In genomic region chr2:11829947-11830707, GRCh38 we compare ENCODE assay signal across 8 cellular contexts.
A peak's percentile ranks its signal among the peaks of the same experiment; 100 is the strongest.
DNase-seq lines count a peak whose midpoint lies in the region; ATAC-seq and TF ChIP-seq lines count a peak whose summit lies in the region.

No MANE protein-coding gene starts in this region.

- peaks cover 29% of the 10 kb centered on the region for H3K36me3 ChIP-seq in CD4-positive, CD25-positive, alpha-beta regulatory T cell (ENCODE audit: control insufficient read depth, insufficient read depth, low read length)
- H3K36me3 ChIP-seq in mucosa of rectum (ENCODE audit: control insufficient read depth in 2 of 2, insufficient read depth in 2 of 2, low read length in 2 of 2), result peaks cover 1 to 7% of the 10 kb centered on the region in 2 donors

- TF ChIP-seq CTCF in epithelial cell of proximal tubule (conservative IDR thresholded peaks at IDR 0.05; ENCODE audit: low read depth, low read length), result peak; percentile 70

- peaks cover 20% of the 10 kb centered on the region for H3K4me1 ChIP-seq in CD4-positive, CD25-positive, alpha-beta regulatory T cell (ENCODE audit: control insufficient read depth, insufficient read depth, low read length, poor library complexity, severe bottlenecking)
- peaks cover 14 to 20% of the 10 kb centered on the region in 2 donors for H3K4me1 ChIP-seq in mucosa of rectum (ENCODE audit: control insufficient read depth in 2 of 2, insufficient read depth in 2 of 2, low read length in 2 of 2)

- peaks cover 0 to 13% (median 4%) of the 10 kb centered on the region in 7 donors for H3K9me3 Mint-ChIP-seq in CD4-positive, CD25-positive, alpha-beta regulatory T cell
- H3K9me3 Mint-ChIP-seq in stimulated activated naive B cell treated with anti-CD40 and anti-IgM and Interleukin-4, amounts not matched to agents 10 μg/mL and 1 μg/mL and 100 μg/mL, for 72 hours, result peaks cover 9 to 10% of the 10 kb centered on the region in 2 donors

- peaks cover 5 to 8% of the 10 kb centered on the region in 2 experiments for H3K9me3 ChIP-seq in CD4-positive, CD25-positive, alpha-beta regulatory T cell (ENCODE audit: control insufficient read depth in 2 of 2, low read length in 2 of 2)
- peaks cover 0 to 2% of the 10 kb centered on the region in 2 donors for H3K9me3 ChIP-seq in mucosa of rectum (ENCODE audit: control insufficient read depth in 2 of 2, low read length in 2 of 2)

- peaks cover 17% of the 10 kb centered on the region for H3K27me3 Mint-ChIP-seq in CD4-positive, CD25-positive, alpha-beta regulatory T cell
- H3K27me3 Mint-ChIP-seq in stimulated activated naive B cell treated with anti-CD40 and anti-IgM and Interleukin-4, amounts not matched to agents 10 μg/mL and 1 μg/mL and 100 μg/mL, for 72 hours, result no peaks in the 10 kb centered on the region

- peak overlapping the region; percentile 28 to 48 for H3K9ac ChIP-seq in mucosa of rectum (ENCODE audit: low read depth in 1 of 2, low read length in 2 of 2)

- peaks cover 2% of the 10 kb centered on the region for H3K27me3 ChIP-seq in CD4-positive, CD25-positive, alpha-beta regulatory T cell (ENCODE audit: control insufficient read depth, insufficient read depth, low read length)
- no peaks in the 10 kb centered on the region for H3K27me3 ChIP-seq in mucosa of rectum (ENCODE audit: control insufficient read depth in 2 of 2, insufficient read depth in 2 of 2, low read length in 2 of 2)

- peak overlapping the region; percentile 82 for H3K4me3 ChIP-seq in CD4-positive, CD25-positive, alpha-beta regulatory T cell (ENCODE audit: low read depth, low read length)
- peak overlapping the region; percentile 37 for H3K4me3 ChIP-seq in epithelial cell of proximal tubule (ENCODE audit: low read depth, low read length)
- peak overlapping the region; percentile 41 to 64 for H3K4me3 ChIP-seq in mucosa of rectum (ENCODE audit: low read length in 2 of 2)

- peak overlapping the region; percentile 72 to 86 (median 84) for H3K4me3 Mint-ChIP-seq in CD4-positive, CD25-positive, alpha-beta regulatory T cell
- H3K4me3 Mint-ChIP-seq in stimulated activated naive B cell treated with anti-CD40 and anti-IgM and Interleukin-4, amounts not matched to agents 10 μg/mL and 1 μg/mL and 100 μg/mL, for 72 hours, result peak overlapping the region; percentile 70 to 72

- DNase-seq in CD4-positive, CD25-positive, alpha-beta regulatory T cell, result peak; percentile 14 to 87 (median 51)
- peak; percentile 61 for DNase-seq in GM19240 (ENCODE audit: insufficient read length, low spot score)
- DNase-seq in NCI-H774 (lab: John Stamatoyannopoulos, UW), result peak; percentile 83
- DNase-seq in activated CD8-positive, alpha-beta memory T cell treated with anti-CD3 and anti-CD28 coated beads, Interleukin-2, amount 50 U/mL, for 24 hours (ENCODE audit: extremely low read depth), result peak; percentile 12
- DNase-seq in epithelial cell of proximal tubule (ENCODE audit: low read depth), result peak; percentile 87
- peak; percentile 74 for DNase-seq in stimulated activated naive B cell treated with anti-CD40 and anti-IgM and Interleukin-4, amounts not matched to agents 10 μg/mL and 1 μg/mL and 100 μg/mL, for 72 hours

- peaks cover 13 to 36% (median 15%) of the 10 kb centered on the region in 4 donors for H3K4me1 Mint-ChIP-seq in CD4-positive, CD25-positive, alpha-beta regulatory T cell
- H3K4me1 Mint-ChIP-seq in stimulated activated naive B cell treated with anti-CD40 and anti-IgM and Interleukin-4, amounts not matched to agents 10 μg/mL and 1 μg/mL and 100 μg/mL, for 72 hours, result peaks cover 41 to 56% of the 10 kb centered on the region in 2 donors

- H3K36me3 Mint-ChIP-seq in CD4-positive, CD25-positive, alpha-beta regulatory T cell, result peaks cover 20% of the 10 kb centered on the region
- peaks cover 18 to 19% of the 10 kb centered on the region in 2 donors for H3K36me3 Mint-ChIP-seq in stimulated activated naive B cell treated with anti-CD40 and anti-IgM and Interleukin-4, amounts not matched to agents 10 μg/mL and 1 μg/mL and 100 μg/mL, for 72 hours

- peak overlapping the region; percentile 14 for H3K27ac ChIP-seq in CD4-positive, CD25-positive, alpha-beta regulatory T cell (ENCODE audit: insufficient read depth, low read length, poor library complexity, severe bottlenecking)
- H3K27ac ChIP-seq in mucosa of rectum (ENCODE audit: low read depth in 2 of 2, low read length in 2 of 2), result peak overlapping the region; percentile 28 to 64

- ATAC-seq in CD4-positive, CD25-positive, alpha-beta regulatory T cell (ENCODE audit: low read depth in 2 of 2), result peak; percentile 65 to 71
- peak; percentile 83 for ATAC-seq in HG03432 (IDR thresholded peaks at IDR 0.05; ENCODE audit: unreplicated experiment)
- peak; percentile 77 to 83 for ATAC-seq in stimulated activated naive B cell treated with anti-CD40 and anti-IgM and Interleukin-4, amounts not matched to agents 10 μg/mL and 1 μg/mL and 100 μg/mL, for 72 hours (replicated peaks)

- peak overlapping the region; percentile 76 to 86 (median 82) for H3K27ac Mint-ChIP-seq in CD4-positive, CD25-positive, alpha-beta regulatory T cell
- peak overlapping the region; percentile 88 for H3K27ac Mint-ChIP-seq in stimulated activated naive B cell treated with anti-CD40 and anti-IgM and Interleukin-4, amounts not matched to agents 10 μg/mL and 1 μg/mL and 100 μg/mL, for 72 hours

Comparison
In these comparisons a context has a peak if more than half of its experiments do, and no peak if none do; other contexts are left out.
1. Peak in every context shown above with its lines: DNase-seq, ATAC-seq, H3K4me3 ChIP-seq and H3K27ac ChIP-seq.
2. DNase-seq: peak in every context shown above with its lines; median percentile 87 in epithelial cell of proximal tubule; 83 in NCI-H774; 74 in stimulated activated naive B cell treated with anti-CD40 and anti-IgM and Interleukin-4, amounts not matched to agents 10 μg/mL and 1 μg/mL and 100 μg/mL, for 72 hours; 61 in GM19240; 51 in CD4-positive, CD25-positive, alpha-beta regulatory T cell; 12 in activated CD8-positive, alpha-beta memory T cell treated with anti-CD3 and anti-CD28 coated beads, Interleukin-2, amount 50 U/mL, for 24 hours.